Comparison of ENCODE assay signal across 9 cellular contexts in genomic region chr16:67804853-67805542, GRCh38. TPM values are rescaled to one million over a fixed set of nuclear protein-coding genes. Genes with fewer than 3 reads are reported as not detected.
DNase-seq lines count a peak whose midpoint lies in the region; ATAC-seq and TF ChIP-seq lines count a peak whose summit lies in the region.
"Had no signal": no experiment of that assay in that cellular context is flagged by ENCODE, and none has a peak within 500 bp of the region (broad histone marks: within the 10 kb centered on the region; RNA-seq: fewer than 3 reads in every experiment).

No MANE protein-coding gene starts in this region.

- H3F3A ChIP-seq in GM23338 (replicated peaks; ENCODE audit: low read depth): peaks cover 6% of the 10 kb centered on the region; the same call in 1 of the 2 replicates

- peaks cover 14% of the 10 kb centered on the region; the same call in 1 of the 2 replicates for H4K20me1 ChIP-seq in GM23338 (replicated peaks; ENCODE audit: insufficient read depth)

- no peaks in the 10 kb centered on the region for H3K9me2 ChIP-seq in GM23338 (ENCODE audit: insufficient read depth)

- H3K27ac Mint-ChIP-seq in GM23338 (peak overlapping the region; percentile 85; the same call in 1 of the 2 replicates), T-helper 17 cell (peak overlapping the region; percentile 87)

- H3K4me1 ChIP-seq in GM23338 (ENCODE audit: insufficient read depth) (peaks cover 8% of the 10 kb centered on the region), gastrocnemius medialis (peaks cover 47 to 51% of the 10 kb centered on the region in 2 donors)

- peak overlapping the region; percentile 93 for H3K4me3 Mint-ChIP-seq in GM23338
- peak overlapping the region; percentile 88 for H3K4me3 Mint-ChIP-seq in T-helper 17 cell

- TF ChIP-seq CTCF in GM23338 (conservative IDR thresholded peaks at IDR 0.05; ENCODE audit: low read depth in 2 of 2) (no peak), fibroblast of villous mesenchyme (IDR thresholded peaks at IDR 0.05; ENCODE audit: insufficient read depth, low read depth, low read length) (no peak), gastrocnemius medialis (IDR thresholded peaks at IDR 0.05 in 4 of 5, conservative IDR thresholded peaks at IDR 0.05 in 1 of 5) (no peak)

- H3K79me2 ChIP-seq in GM23338 (replicated peaks; ENCODE audit: insufficient read depth): peaks cover 49% of the 10 kb centered on the region

- H3K27me3 ChIP-seq in GM23338 (ENCODE audit: insufficient read depth) (no peaks in the 10 kb centered on the region), gastrocnemius medialis (no peaks in the 10 kb centered on the region)

- H3K27ac ChIP-seq in GM23338 (ENCODE audit: low read depth) (no peak overlapping the region), gastrocnemius medialis (peak overlapping the region; percentile 92 to 99 (median 97))

- intact Hi-C loops in gastrocnemius medialis (cut with DNase I; ENCODE audit: low total_unique reads): loop anchor here (10.0 kb wide), 1 partner anchor 280 kb away; the partner anchor contains the start of gene RIPOR1

- peaks cover 9% of the 10 kb centered on the region for H3K4me1 Mint-ChIP-seq in GM23338
- peaks cover 43% of the 10 kb centered on the region for H3K4me1 Mint-ChIP-seq in T-helper 17 cell

- no peak for ATAC-seq in GM23338
- no peak for ATAC-seq in T-helper 17 cell
- no peak for ATAC-seq in gastrocnemius medialis

- in situ Hi-C loops in gastrocnemius medialis (cut with MboI; ENCODE audit: low sequenced_read_pairs in 4 of 4): loop anchor here in 2 of 4 donors (25.0 kb wide), 2 partner anchors 232 to 432 kb away; partner anchors contain the start of genes ESRP2 (in 1 of the 2) and PLA2G15 (in 1 of the 2)

- no peaks in the 10 kb centered on the region for H3K9me3 ChIP-seq in T-helper 17 cell (ENCODE audit: control insufficient read depth, low read length, poor library complexity, severe bottlenecking)
- H3K9me3 ChIP-seq in gastrocnemius medialis: no peaks in the 10 kb centered on the region

- peaks cover 35% of the 10 kb centered on the region for H3K36me3 Mint-ChIP-seq in GM23338 (ENCODE audit: low read depth)
- H3K36me3 Mint-ChIP-seq in T-helper 17 cell (ENCODE audit: low read depth): no peaks in the 10 kb centered on the region

- peak in 1 of 2 donors; percentile 33 for TF ChIP-seq POLR2A in gastrocnemius medialis (IDR thresholded peaks at IDR 0.05)

- H3K4me2 ChIP-seq in GM23338: peak overlapping the region; percentile 85

- DNase-seq in GM23338 (ENCODE audit: low spot score) (no peak), T-helper 17 cell (no peak), fibroblast of villous mesenchyme (ENCODE audit: low read depth) (peak; percentile 92), gastrocnemius medialis (no peak), activated gamma-delta T cell treated with Interleukin-2 at 50 U/mL for 16 hours (no peak), NCI-H2196 (lab: John Stamatoyannopoulos, UW; ENCODE audit: unreplicated experiment) (no peak), HT-29 (ENCODE audit: low spot score) (no peak), Ammon's horn (ENCODE audit: low spot score) (no peak)
- DNase-seq: SHP77 treated with DMSO at 0.1 percent for 48 hours had no signal

- no peak overlapping the region for H2AFZ ChIP-seq in GM23338

- H3K27me3 Mint-ChIP-seq in GM23338 (ENCODE audit: insufficient read depth, low read depth, poor library complexity): no peaks in the 10 kb centered on the region
- H3K27me3 Mint-ChIP-seq in T-helper 17 cell: no peaks in the 10 kb centered on the region

- H3K36me3 ChIP-seq in GM23338 (ENCODE audit: insufficient read depth): peaks cover 7% of the 10 kb centered on the region; the same call in 1 of the 2 replicates
- H3K36me3 ChIP-seq in gastrocnemius medialis: peaks cover 0 to 18% of the 10 kb centered on the region in 2 donors

- H3K4me3 ChIP-seq in GM23338 (peak overlapping the region; percentile 86), fibroblast of villous mesenchyme (ENCODE audit: low read depth, low read length) (peak overlapping the region; percentile 95), gastrocnemius medialis (peak overlapping the region; percentile 86 to 99 (median 96))

- H3K9me3 Mint-ChIP-seq in GM23338: no peaks in the 10 kb centered on the region; the same call in 2 of the 3 replicates

TF ChIP-seq in GM23338, 12 proteins besides CTCF, POLR2A, EP300 and RAD21:
- TF ChIP-seq JUNB (IDR thresholded peaks at IDR 0.05; ENCODE audit: unreplicated experiment) (no peak), NANOG (IDR thresholded peaks at IDR 0.05; ENCODE audit: borderline replicate concordance) (no peak), POLR2AphosphoS5 (IDR thresholded peaks at IDR 0.05; ENCODE audit: low read depth) (no peak), ZNF114 (CRISPR knock-in tag; IDR thresholded peaks at IDR 0.05) (no peak)

RNA-seq across cellular contexts. Expression of gene RANBP10, which starts 1.4 kb away (rescaled TPM):
- 9.0 and 9.2 TPM in 2 replicates for total RNA-seq in GM23338 (2014; rRNA removed; shearing (Covaris generic))
- 13.6 and 18.0 TPM in 2 replicates for polyA plus RNA-seq in GM23338 (2016; fragmentation: Nextera tagmentation; extraction: Ambion mirVana)
- total RNA-seq in T-helper 17 cell (10 to 100 TPM; 29.8 to 30.4 TPM), fibroblast of villous mesenchyme (6.1 and 8.6 TPM in 2 replicates), gastrocnemius medialis (10 to 100 TPM; 12.6 to 46.6 (median 14.8) TPM)
- 6.7 and 8.3 TPM in 2 replicates for total RNA-seq in HT-29 (2014; rRNA removed; shearing (Covaris generic))

RNA-seq across cellular contexts. Expression of gene TSNAXIP1, which starts 1.7 kb away (rescaled TPM):
- 2.4 TPM in 1 of 2 replicates, not detected in the other for total RNA-seq in GM23338 (2014; rRNA removed; shearing (Covaris generic))
- polyA plus RNA-seq in GM23338 (2016; fragmentation: Nextera tagmentation; extraction: Ambion mirVana): 0.97 and 1.4 TPM in 2 replicates
- under 1 TPM; 0.62 to 0.63 TPM for total RNA-seq in T-helper 17 cell
- total RNA-seq in fibroblast of villous mesenchyme: 0.32 and 1.3 TPM in 2 replicates
- total RNA-seq in gastrocnemius medialis: 10 to 100 TPM in 1 of 4 donors, under 1 TPM in 2, not detected in 1; 0.27 to 11.0 (median 0.56) TPM
- 1.1 TPM in 1 of 2 replicates, not detected in the other for total RNA-seq in HT-29 (2014; rRNA removed; shearing (Covaris generic))

RNA-seq across cellular contexts. Expression of gene THAP11, which starts 37.1 kb away (rescaled TPM):
- total RNA-seq in GM23338 (2014; rRNA removed; shearing (Covaris generic)): 102 and 115 TPM in 2 replicates
- 37.3 and 39.5 TPM in 2 replicates for polyA plus RNA-seq in GM23338 (2016; fragmentation: Nextera tagmentation; extraction: Ambion mirVana)
- total RNA-seq in T-helper 17 cell (10 to 100 TPM; 31.2 to 33.1 TPM), fibroblast of villous mesenchyme (24.8 and 28.9 TPM in 2 replicates), gastrocnemius medialis (100 to 1,000 TPM in 2 of 4 donors, 10 to 100 TPM in 2; 61.9 to 120 (median 102) TPM)
- 66.3 and 80.9 TPM in 2 replicates for total RNA-seq in HT-29 (2014; rRNA removed; shearing (Covaris generic))

RNA-seq across cellular contexts. Expression of gene NUTF2, which starts 41.7 kb away (rescaled TPM):
- 158 and 321 TPM in 2 replicates for total RNA-seq in GM23338 (2014; rRNA removed; shearing (Covaris generic))
- polyA plus RNA-seq in GM23338 (2016; fragmentation: Nextera tagmentation; extraction: Ambion mirVana): 373 and 391 TPM in 2 replicates
- 10 to 100 TPM; 46.6 to 66.8 TPM for total RNA-seq in T-helper 17 cell
- 255 and 342 TPM in 2 replicates for total RNA-seq in fibroblast of villous mesenchyme
- 100 to 1,000 TPM in 3 of 4 donors, 10 to 100 TPM in 1; 60.1 to 210 (median 114) TPM for total RNA-seq in gastrocnemius medialis
- total RNA-seq in HT-29 (2014; rRNA removed; shearing (Covaris generic)): 158 and 183 TPM in 2 replicates

RNA-seq across cellular contexts. Expression of gene CENPT, which starts 42.5 kb away (rescaled TPM):
- total RNA-seq in GM23338 (2014; rRNA removed; shearing (Covaris generic)): 31.8 and 55.4 TPM in 2 replicates
- 59.2 and 63.8 TPM in 2 replicates for polyA plus RNA-seq in GM23338 (2016; fragmentation: Nextera tagmentation; extraction: Ambion mirVana)
- total RNA-seq in T-helper 17 cell: 10 to 100 TPM; 75.3 to 77.0 TPM
- 31.6 and 39.7 TPM in 2 replicates for total RNA-seq in fibroblast of villous mesenchyme
- total RNA-seq in gastrocnemius medialis: 10 to 100 TPM; 14.9 to 41.2 (median 20.0) TPM
- 42.8 and 43.2 TPM in 2 replicates for total RNA-seq in HT-29 (2014; rRNA removed; shearing (Covaris generic))
